In the genomic region with DNA sequence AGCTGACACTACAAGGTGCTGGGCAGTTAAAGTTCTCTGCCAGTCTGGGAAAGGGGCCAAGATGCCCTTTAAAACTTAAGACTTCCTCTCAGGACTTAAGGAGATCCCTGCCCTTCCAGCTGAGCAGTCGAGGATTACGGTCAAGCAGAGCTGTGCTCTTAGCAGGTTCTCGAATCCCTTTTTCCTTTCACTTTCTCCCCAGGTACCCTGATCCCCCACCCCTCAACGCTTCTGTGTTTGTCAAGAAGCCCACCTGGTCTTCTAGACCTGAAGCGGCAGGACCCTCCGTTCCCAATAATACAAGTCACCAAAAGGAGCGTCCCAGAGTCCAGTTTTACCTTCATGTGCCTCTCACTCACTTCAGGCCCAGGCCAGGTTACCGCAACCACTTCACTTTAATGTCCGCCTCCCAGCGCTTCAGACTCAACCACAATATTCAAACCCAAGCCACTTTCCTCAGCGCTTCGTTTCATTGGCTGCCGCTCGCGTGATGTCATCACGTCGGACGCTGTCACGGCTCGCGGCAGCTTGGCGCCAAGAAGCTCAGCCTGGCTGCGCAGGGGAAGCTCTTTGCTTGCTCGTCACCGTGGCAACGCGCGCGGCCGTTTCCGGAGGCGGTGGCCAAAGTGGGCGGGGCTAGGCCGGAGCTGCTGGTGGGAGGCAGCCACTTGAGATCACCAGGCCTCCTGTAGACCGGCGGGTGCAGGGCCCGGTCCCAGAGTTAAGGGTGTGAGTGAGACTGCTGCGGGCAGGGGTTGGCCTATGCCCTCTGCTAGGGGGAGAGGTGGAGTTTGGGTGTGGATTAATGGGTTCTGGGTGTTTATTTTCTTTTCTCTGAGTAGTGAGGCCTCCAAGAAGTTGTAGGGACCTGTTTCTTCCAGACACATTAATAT, we compare ENCODE assay signal across 8 cellular contexts.
DNase-seq lines count a peak whose midpoint lies in the region; ATAC-seq and TF ChIP-seq lines count a peak whose summit lies in the region.

A gene (minus strand): TSS at position 431 of the 893 bp plus-strand sequence. CDS start 10,209 bp downstream, outside the sequence.
A gene with protein sequence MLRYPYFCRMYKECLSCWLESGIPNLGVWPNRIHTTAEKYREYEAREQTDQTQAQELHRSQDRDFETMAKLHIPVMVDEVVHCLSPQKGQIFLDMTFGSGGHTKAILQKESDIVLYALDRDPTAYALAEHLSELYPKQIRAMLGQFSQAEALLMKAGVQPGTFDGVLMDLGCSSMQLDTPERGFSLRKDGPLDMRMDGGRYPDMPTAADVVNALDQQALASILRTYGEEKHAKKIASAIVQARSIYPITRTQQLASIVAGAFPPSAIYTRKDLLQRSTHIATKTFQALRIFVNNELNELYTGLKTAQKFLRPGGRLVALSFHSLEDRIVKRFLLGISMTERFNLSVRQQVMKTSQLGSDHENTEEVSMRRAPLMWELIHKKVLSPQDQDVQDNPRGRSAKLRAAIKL (plus strand): TSS at position 663 of the 893 bp plus-strand sequence. CDS start 4,947 bp downstream, outside the sequence.

- DNase-seq in AG04449 (ENCODE audit: low read depth, low spot score) (peak; percentile 95), NCI-H2227 treated with DMSO at 0.1 percent for 48 hours (lab: John Stamatoyannopoulos, UW) (peak; percentile 95), cardiac fibroblast (ENCODE audit: low read depth in 2 of 2) (peak; percentile 99 to 100), iPS-NIHi7 (ENCODE audit: extremely low spot score) (peak; percentile 92), smooth muscle cell of the brain vasculature (ENCODE audit: low read depth, low spot score) (peak; percentile 98)

- CTCF ChIA-PET in AG04449 (lab: Yijun Ruan, JAX) = interaction anchor here (1.1 to 2.8 kb wide), 4 partner anchors 10 to 422 kb away, joined by 4 to 9 read pairs (median 6); no protein-coding TSS in a partner anchor

- TF ChIP-seq CTCF in AG04449 (IDR thresholded peaks at IDR 0.05; ENCODE audit: insufficient read depth, low read length, missing control alignments) = no peak
- no peak for TF ChIP-seq CTCF in WI38 (IDR thresholded peaks at IDR 0.05; ENCODE audit: low read depth, low read length)
- peak; percentile 2 for TF ChIP-seq CTCF in cardiac fibroblast (IDR thresholded peaks at IDR 0.05; ENCODE audit: low read depth, low read length)

- peak within 1 kb of the TSS; percentile 73 for H3K4me3 ChIP-seq in AG04449 (ENCODE audit: low read depth, low read length)
- H3K4me3 ChIP-seq in WI38 (ENCODE audit: low read depth, low read length) = peak within 1 kb of the TSS; percentile 89
- peak within 1 kb of the TSS; percentile 73 to 74 for H3K4me3 ChIP-seq in cardiac fibroblast (replicated peaks in 1 of 2; ENCODE audit: low read depth in 2 of 2, low read length in 2 of 2)

- POLR2A ChIA-PET in AG04449 (lab: Yijun Ruan, JAX) = interaction anchor here (0.7 to 2.0 kb wide), 7 partner anchors 46 to 409 kb away, joined by 3 to 12 read pairs (median 4); a partner anchor contains a TSS

- peak; percentile 96 for ATAC-seq in GM18907 (IDR thresholded peaks at IDR 0.05; ENCODE audit: unreplicated experiment)
- peak; percentile 90 for ATAC-seq in HG03159 (IDR thresholded peaks at IDR 0.05; ENCODE audit: unreplicated experiment)

Comparison
In these comparisons a context has a peak if more than half of its experiments do, and no peak if none do; other contexts are left out.
1. Peak in every context shown above with its lines: DNase-seq, ATAC-seq and H3K4me3 ChIP-seq.